ENCODE assay signal across 7 cellular contexts in genomic region chr1:162070825-162071224, GRCh38. TPM values are rescaled to one million over a fixed set of nuclear protein-coding genes. Genes with fewer than 3 reads are reported as not detected.
A peak's percentile ranks its signal among the peaks of the same experiment; 100 is the strongest.
DNase-seq lines count a peak whose midpoint lies in the region; ATAC-seq, FAIRE-seq and TF ChIP-seq lines count a peak whose summit lies in the region.

No MANE protein-coding gene starts in this region.

- DNase-seq in GM23338 (ENCODE audit: low spot score) (peak; percentile 81), PC-9 (no peak), glutamatergic neuron (no peak), GM12892 (ENCODE audit: insufficient read length) (no peak), OCI-M1 (lab: John Stamatoyannopoulos, UW) (no peak), germinal center (ENCODE audit: low spot score) (no peak)

- peaks cover 14% of the 10 kb centered on the region; the same call in 1 of the 2 replicates for H3K9me3 ChIP-seq in PC-9 (ENCODE audit: insufficient read depth, low read depth)
- no peaks in the 10 kb centered on the region for H3K9me3 ChIP-seq in parathyroid adenoma (ENCODE audit: control insufficient read depth, low read length)

- peaks cover 7% of the 10 kb centered on the region for H3K9me2 ChIP-seq in GM23338 (ENCODE audit: insufficient read depth)
- H3K9me2 ChIP-seq in PC-9 (ENCODE audit: insufficient read depth): no peaks in the 10 kb centered on the region

- CTCF ChIA-PET in PC-9 (lab: Charles Lee): interaction anchor here (0.5 kb wide), 1 partner anchor 34 kb away, joined by 10 read pairs; no protein-coding TSS in a partner anchor

- no peak for FAIRE-seq in GM12892 (lab: Jason Lieb, UNC)

- H3F3A ChIP-seq in GM23338 (replicated peaks; ENCODE audit: low read depth) (peaks cover 8% of the 10 kb centered on the region; the same call in 1 of the 2 replicates), PC-9 (ENCODE audit: insufficient read depth, low read depth) (peaks cover 21% of the 10 kb centered on the region)

- H3K4me3 Mint-ChIP-seq in GM23338 (peak overlapping the region; percentile 76), glutamatergic neuron (ENCODE audit: unreplicated experiment) (peak overlapping the region; percentile 60)

- H2AFZ ChIP-seq in GM23338 (peak overlapping the region; percentile 92), PC-9 (peak overlapping the region; percentile 64), parathyroid adenoma (peak overlapping the region; percentile 75)

- no peak for TF ChIP-seq POLR2A in GM12892 (IDR thresholded peaks at IDR 0.05; ENCODE audit: low read depth, low read length)

- H3K27me3 Mint-ChIP-seq in GM23338 (ENCODE audit: insufficient read depth, low read depth, poor library complexity) (peaks cover 10% of the 10 kb centered on the region), glutamatergic neuron (ENCODE audit: unreplicated experiment) (peaks cover 4% of the 10 kb centered on the region)

- H3K4me2 ChIP-seq in GM23338: peak overlapping the region; percentile 82
- H3K4me2 ChIP-seq in PC-9: peak overlapping the region; percentile 92
- peak overlapping the region; percentile 87 for H3K4me2 ChIP-seq in parathyroid adenoma (ENCODE audit: low read length)

- BruUV-seq in PC-9 (replicated peaks; lab: Mats Ljungman, UMichigan): TSS peak; percentile 50

- H3K79me2 ChIP-seq in GM23338 (replicated peaks; ENCODE audit: insufficient read depth) (peaks cover 47% of the 10 kb centered on the region), PC-9 (ENCODE audit: low read depth) (peaks cover 69% of the 10 kb centered on the region), parathyroid adenoma (no peaks in the 10 kb centered on the region)

- H3K27me3 ChIP-seq in GM23338 (ENCODE audit: insufficient read depth) (peaks cover 8% of the 10 kb centered on the region; the same call in 1 of the 2 replicates), PC-9 (ENCODE audit: insufficient read depth, low read depth) (no peaks in the 10 kb centered on the region), parathyroid adenoma (ENCODE audit: control insufficient read depth, insufficient read depth, low read length) (no peaks in the 10 kb centered on the region)

- peak overlapping the region; percentile 71 for H3K4me3 ChIP-seq in GM23338
- peak overlapping the region; percentile 67 for H3K4me3 ChIP-seq in PC-9
- H3K4me3 ChIP-seq in parathyroid adenoma (ENCODE audit: low read depth, low read length): peak overlapping the region; percentile 72

- H3K36me3 ChIP-seq in GM23338 (ENCODE audit: insufficient read depth) (no peaks in the 10 kb centered on the region), PC-9 (ENCODE audit: low read depth) (peaks cover 25% of the 10 kb centered on the region), parathyroid adenoma (ENCODE audit: control insufficient read depth, insufficient read depth, low read length) (no peaks in the 10 kb centered on the region)

- H3K9ac ChIP-seq in parathyroid adenoma: no peak overlapping the region

- H3K27ac ChIP-seq in GM23338 (ENCODE audit: low read depth) (peak overlapping the region; percentile 82; the same call in 1 of the 2 replicates), PC-9 (0 out of 2 replicates have a peak overlapping the region, but pooled peaks have one; percentile 2), parathyroid adenoma (no peak overlapping the region)

- H3K9me3 Mint-ChIP-seq in GM23338: peaks cover 7% of the 10 kb centered on the region; the same call in 1 of the 3 replicates
- no peaks in the 10 kb centered on the region for H3K9me3 Mint-ChIP-seq in glutamatergic neuron (ENCODE audit: unreplicated experiment)

- intact Hi-C loops in PC-9 (cut with micrococcal nuclease; ENCODE audit: unreplicated experiment): no loop called here

- TF ChIP-seq CTCF in GM23338 (conservative IDR thresholded peaks at IDR 0.05; ENCODE audit: low read depth in 2 of 2) (no peak), PC-9 (conservative IDR thresholded peaks at IDR 0.05) (no peak), glutamatergic neuron (IDR thresholded peaks at IDR 0.05; ENCODE audit: partially characterized antibody, unreplicated experiment) (no peak), parathyroid adenoma (IDR thresholded peaks at IDR 0.05) (no peak)

- peaks cover 32% of the 10 kb centered on the region for H3K4me1 ChIP-seq in GM23338 (ENCODE audit: insufficient read depth)
- peaks cover 64% of the 10 kb centered on the region for H3K4me1 ChIP-seq in PC-9 (replicated peaks; ENCODE audit: insufficient read depth)
- H3K4me1 ChIP-seq in parathyroid adenoma: peaks cover 3% of the 10 kb centered on the region

- peak; percentile 46 for ATAC-seq in GM23338

- H3K4me1 Mint-ChIP-seq in GM23338: peaks cover 52% of the 10 kb centered on the region
- H3K4me1 Mint-ChIP-seq in glutamatergic neuron (ENCODE audit: low read depth, unreplicated experiment): peaks cover 2% of the 10 kb centered on the region

- H4K20me1 ChIP-seq in GM23338 (replicated peaks; ENCODE audit: insufficient read depth) (peaks cover 20% of the 10 kb centered on the region), PC-9 (ENCODE audit: insufficient read depth) (peaks cover 17% of the 10 kb centered on the region; the same call in 1 of the 2 replicates)

- H3K36me3 Mint-ChIP-seq in GM23338 (ENCODE audit: low read depth) (peaks cover 26% of the 10 kb centered on the region), glutamatergic neuron (ENCODE audit: unreplicated experiment) (no peaks in the 10 kb centered on the region)

- POLR2A ChIA-PET in PC-9 (lab: Charles Lee; ENCODE audit: unreplicated experiment): interaction anchor here (0.6 to 0.7 kb wide), 3 partner anchors 62 to 276 kb away, joined by 3 to 9 read pairs (median 7); no protein-coding TSS in a partner anchor

- peak overlapping the region; percentile 0; the same call in 1 of the 2 replicates for H3K27ac Mint-ChIP-seq in GM23338
- H3K27ac Mint-ChIP-seq in glutamatergic neuron (ENCODE audit: unreplicated experiment): no peak overlapping the region

TF ChIP-seq in GM23338, 12 proteins besides CTCF, POLR2A, EP300 and RAD21 (continues in another document):
- no peak for TF ChIP-seq ZNF462 (CRISPR knock-in tag; IDR thresholded peaks at IDR 0.05)

RNA-seq across cellular contexts. Expression of gene NOS1AP, which starts 1.3 kb away (rescaled TPM):
- total RNA-seq in GM23338 (2014; rRNA removed; shearing (Covaris generic)): 3.5 and 5.8 TPM in 2 replicates
- 5.8 and 6.6 TPM in 2 replicates for polyA plus RNA-seq in GM23338 (2016; fragmentation: Nextera tagmentation; extraction: Ambion mirVana)
- total RNA-seq in PC-9 (2021) (9.2 and 9.9 TPM in 2 replicates), glutamatergic neuron (ENCODE audit: unreplicated experiment) (12.7 TPM)
- not detected for polyA plus RNA-seq in GM12892 (2012; ENCODE audit: missing spikeins)

RNA-seq across cellular contexts. Expression of gene OLFML2B, which starts 47.2 kb away (rescaled TPM):
- 3.7 and 4.3 TPM in 2 replicates for total RNA-seq in GM23338 (2014; rRNA removed; shearing (Covaris generic))
- 2.0 and 2.9 TPM in 2 replicates for polyA plus RNA-seq in GM23338 (2016; fragmentation: Nextera tagmentation; extraction: Ambion mirVana)
- 0.50 TPM in 1 of 2 replicates, not detected in the other for total RNA-seq in PC-9 (2021)
- 56.5 TPM for total RNA-seq in glutamatergic neuron (ENCODE audit: unreplicated experiment)
- not detected for polyA plus RNA-seq in GM12892 (2012; ENCODE audit: missing spikeins)

Comparison
In these comparisons a context has a peak if more than half of its experiments do, and no peak if none do; other contexts are left out.
1. RNA of gene OLFML2B, which starts 47.2 kb away (total RNA-seq): 56.5 TPM in glutamatergic neuron (single experiment); 3.7 to 4.3 TPM in GM23338 and 0.50 TPM in PC-9; every median in the first group is over 10 times any median in the second.
2. Peak in every context shown above with its lines, with median percentiles within 50 percentile points of each other: H2AFZ ChIP-seq, H3K4me2 ChIP-seq and H3K4me3 ChIP-seq.